ENCODE assay signal across 27 cellular contexts in the genomic region with DNA sequence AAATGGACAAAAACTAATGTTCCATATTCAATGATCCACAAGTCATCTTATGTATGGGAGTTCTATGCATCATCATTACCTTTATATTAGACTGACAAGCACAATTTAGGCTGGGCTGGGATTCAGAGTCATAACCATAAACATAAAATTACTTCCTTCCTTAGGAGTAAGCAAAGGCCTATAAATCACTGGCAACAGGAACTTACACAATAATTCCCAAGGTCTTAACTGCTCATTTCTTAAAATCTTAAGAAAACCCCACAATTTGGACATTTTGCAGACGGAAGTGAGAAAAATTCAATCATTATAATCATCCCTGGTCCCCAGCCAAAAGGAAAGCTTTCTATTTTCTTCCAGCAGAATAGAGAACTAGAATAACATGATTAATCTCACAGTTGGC.
DNase-seq lines count a peak whose midpoint lies in the region; ATAC-seq and TF ChIP-seq lines count a peak whose summit lies in the region.
"Had no signal": no experiment of that assay in that cellular context is flagged by ENCODE, and none has a peak within 500 bp of the region (broad histone marks: within the 10 kb centered on the region; RNA-seq: fewer than 3 reads in every experiment).

No MANE protein-coding gene starts in this region.

- H3K4me3 ChIP-seq in right atrium auricular region (no peak overlapping the region), transverse colon (no peak overlapping the region), testis (no peak overlapping the region)
- H3K4me3 ChIP-seq: lower lobe of right lung, ovary, spleen, upper lobe of left lung had no signal

- no peak for DNase-seq in Right ventricle myocardium superior
- DNase-seq in right atrium auricular region (ENCODE audit: low spot score): no peak
- DNase-seq in NOMO-1 treated with DMSO at 0.1 percent for 48 hours (lab: John Stamatoyannopoulos, UW; ENCODE audit: unreplicated experiment): peak; percentile 97
- DNase-seq in dermis blood vessel endothelial cell: peak; percentile 67
- no peak for DNase-seq in transverse colon
- no peak for DNase-seq in stimulated activated CD4-positive, alpha-beta T cell treated with anti-CD3 and anti-CD28 coated beads, Interleukin-2, amount 100 ng/mL, for 24 hours
- DNase-seq in NCI-H187 (lab: John Stamatoyannopoulos, UW): no peak
- DNase-seq in testis: no peak
- DNase-seq: amygdala; BE2C; DMS79 treated with DMSO at 0.1 percent for 48 hours; effector CD4-positive, alpha-beta T cell; erythroblast; foreskin fibroblast; HCEC 1CT; head of caudate nucleus; KG1; lower lobe of right lung; MM.1S; NCI-H1694; NCI-H2171; NCI-H524 treated with DMSO at 0.1 percent for 48 hours; ovary; retina; spleen; upper lobe of left lung; WERI-Rb-1 had no signal

- H3K36me3 ChIP-seq in right atrium auricular region (no peaks in the 10 kb centered on the region), transverse colon (no peaks in the 10 kb centered on the region), testis (ENCODE audit: low read depth, missing control alignments) (no peaks in the 10 kb centered on the region)
- H3K36me3 ChIP-seq: BE2C, lower lobe of right lung, ovary, upper lobe of left lung had no signal

- TF ChIP-seq CTCF in right atrium auricular region (IDR thresholded peaks at IDR 0.05) (no peak), transverse colon (IDR thresholded peaks at IDR 0.05) (no peak), testis (IDR thresholded peaks at IDR 0.05) (no peak)

- ATAC-seq in Right ventricle myocardium superior (ENCODE audit: poor library complexity): peak; percentile 34
- ATAC-seq: lower lobe of right lung had no signal

- H3K27me3 ChIP-seq in right atrium auricular region (no peaks in the 10 kb centered on the region), transverse colon (no peaks in the 10 kb centered on the region), testis (no peaks in the 10 kb centered on the region)
- H3K27me3 ChIP-seq: BE2C, ovary, spleen, upper lobe of left lung had no signal

- intact Hi-C loops in Right ventricle myocardium superior (cut with DNase I) (no loop called here), transverse colon (cut with DNase I; ENCODE audit: low total_unique reads) (no loop called here), testis (cut with DNase I; ENCODE audit: low total_unique reads) (no loop called here)

- WGBS in transverse colon (ENCODE audit: low coverage in 1 of 2), 2 donors: 29 to 44% methylated on average over 1 of the region's 1 CpG
- 62 to 80% methylated on average over 1 of the region's 1 CpG for WGBS in testis, 2 donors

- H3K4me1 ChIP-seq in right atrium auricular region (peaks cover 0 to 7% of the 10 kb centered on the region in 2 donors), transverse colon (peaks cover 0 to 36% (median 22%) of the 10 kb centered on the region in 4 donors), testis (no peaks in the 10 kb centered on the region)
- H3K4me1 ChIP-seq: BE2C had no signal

- TF ChIP-seq POLR2A in transverse colon (IDR thresholded peaks at IDR 0.05) (no peak), testis (IDR thresholded peaks at IDR 0.05) (no peak)

- no peak overlapping the region for H3K27ac ChIP-seq in right atrium auricular region
- peak overlapping the region; percentile 45 to 56 (median 52) for H3K27ac ChIP-seq in transverse colon
- no peak overlapping the region for H3K27ac ChIP-seq in testis
- H3K27ac ChIP-seq: lower lobe of right lung, ovary, WERI-Rb-1 had no signal

- TF ChIP-seq EP300 in transverse colon (IDR thresholded peaks at IDR 0.05; ENCODE audit: low read depth): no peak

- H3K9me3 ChIP-seq in right atrium auricular region (no peaks in the 10 kb centered on the region), transverse colon (no peaks in the 10 kb centered on the region), testis (no peaks in the 10 kb centered on the region)
- H3K9me3 ChIP-seq: BE2C, lower lobe of right lung, ovary, spleen, upper lobe of left lung had no signal

- in situ Hi-C loops in transverse colon (cut with MboI; ENCODE audit: low pct_ligation_motif_present in 1 of 4, low pct_unique_long_range_greater_than_20kb in 1 of 4, low sequenced_read_pairs in 3 of 4): no loop called here

Comparison
In these comparisons a context has a peak if more than half of its experiments do, and no peak if none do; other contexts are left out.
1. DNase-seq: peak in NOMO-1 treated with DMSO at 0.1 percent for 48 hours (single experiment) and dermis blood vessel endothelial cell (single experiment); none in Right ventricle myocardium superior (single experiment), right atrium auricular region (single experiment), transverse colon (single experiment), stimulated activated CD4-positive, alpha-beta T cell treated with anti-CD3 and anti-CD28 coated beads, Interleukin-2, amount 100 ng/mL, for 24 hours (0 of 2), NCI-H187 (0 of 2) and testis (single experiment).
2. H3K27ac ChIP-seq: peak in transverse colon (4 of 4); none in right atrium auricular region (0 of 2) and testis (0 of 2).